15 cellular contexts compared by ENCODE assay signal in the genomic region with DNA sequence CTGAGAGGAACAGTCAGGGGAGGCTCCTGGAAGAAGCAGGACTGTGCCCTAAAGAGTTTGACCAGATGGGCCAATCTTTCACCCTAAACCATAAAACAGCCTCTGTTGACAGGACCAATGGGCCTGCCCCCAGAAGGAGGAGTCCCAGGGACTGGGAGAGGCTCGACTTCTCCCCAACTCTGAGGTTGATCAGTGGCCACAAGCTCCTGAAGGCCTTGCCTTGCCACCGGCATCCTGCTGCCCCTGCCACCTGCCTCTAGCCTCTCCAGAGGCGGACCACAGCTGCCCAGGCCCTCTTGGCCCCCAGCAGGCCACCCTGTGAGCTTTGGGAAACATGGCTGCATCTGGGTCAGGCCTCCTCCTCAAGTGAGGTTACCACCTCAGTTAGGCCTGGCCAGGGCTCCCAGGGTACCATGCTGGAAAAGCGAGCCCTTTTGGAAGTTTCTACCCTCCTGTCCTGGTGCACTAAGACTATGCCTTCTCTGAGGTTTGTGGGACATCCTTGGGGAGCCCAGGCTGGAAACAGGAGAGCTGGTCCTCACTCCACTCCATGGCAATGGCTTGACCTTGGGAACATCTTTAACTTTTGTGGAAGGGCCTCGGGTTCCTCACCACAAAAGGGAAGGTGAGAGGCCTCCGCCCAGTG. TPM values are rescaled to one million over a fixed set of nuclear protein-coding genes. Genes with fewer than 3 reads are reported as not detected.
DNase-seq lines count a peak whose midpoint lies in the region; ATAC-seq, FAIRE-seq and TF ChIP-seq lines count a peak whose summit lies in the region.
"Had no signal": no experiment of that assay in that cellular context is flagged by ENCODE, and none has a peak within 500 bp of the region (broad histone marks: within the 10 kb centered on the region; RNA-seq: fewer than 3 reads in every experiment).

No MANE protein-coding gene starts in this region.

- TF ChIP-seq POLR2A in body of pancreas (IDR thresholded peaks at IDR 0.05), result no peak

- peak; percentile 3 for DNase-seq in activated naive CD4-positive, alpha-beta T cell treated with anti-CD3 and anti-CD28 coated beads for 36 hours
- no peak for DNase-seq in activated naive CD4-positive, alpha-beta T cell (lab: John Stamatoyannopoulos, UW)
- DNase-seq in body of pancreas, result peak in 3 of 4 donors; percentile 2 to 8 (median 6)
- peak; percentile 48 for DNase-seq in type B pancreatic cell (ENCODE audit: extremely low spot score, unreplicated experiment)
- no peak for DNase-seq in D721Med (ENCODE audit: insufficient read length, low spot score)
- no peak for DNase-seq in NCI-H1092 (lab: John Stamatoyannopoulos, UW)
- DNase-seq: left cardiac atrium; NCI-H1694; nephron progenitor cell; stimulated activated CD4-positive, alpha-beta T cell treated with anti-CD3 and anti-CD28 coated beads, Interleukin-2, amount 100 ng/mL, for 48 hours had no signal

- TF ChIP-seq CTCF in body of pancreas (IDR thresholded peaks at IDR 0.05) (no peak), type B pancreatic cell (conservative IDR thresholded peaks at IDR 0.05) (no peak), D721Med (IDR thresholded peaks at IDR 0.05; ENCODE audit: insufficient read depth, missing control alignments) (no peak)

- ATAC-seq in body of pancreas (no peak), GM21360 (IDR thresholded peaks at IDR 0.05; ENCODE audit: unreplicated experiment) (no peak)
- ATAC-seq: left cardiac atrium had no signal

- H3K27ac ChIP-seq in body of pancreas, result no peak overlapping the region
- H3K27ac ChIP-seq in mucosa of rectum (ENCODE audit: low read depth in 2 of 2, low read length in 2 of 2), result peak overlapping the region; percentile 92 to 99

- no peaks in the 10 kb centered on the region for H3K9me3 Mint-ChIP-seq in activated naive CD4-positive, alpha-beta T cell treated with anti-CD3 and anti-CD28 coated beads for 36 hours
- H3K9me3 Mint-ChIP-seq in type B pancreatic cell, result no peaks in the 10 kb centered on the region
- H3K9me3 Mint-ChIP-seq: nephron progenitor cell had no signal

- peaks cover 11% of the 10 kb centered on the region for H3K27me3 Mint-ChIP-seq in activated naive CD4-positive, alpha-beta T cell treated with anti-CD3 and anti-CD28 coated beads for 36 hours (ENCODE audit: low read depth)
- H3K27me3 Mint-ChIP-seq in type B pancreatic cell, result peaks cover 60% of the 10 kb centered on the region

- H3K4me1 ChIP-seq in body of pancreas (peaks cover 31% of the 10 kb centered on the region), mucosa of rectum (ENCODE audit: control insufficient read depth in 2 of 2, insufficient read depth in 2 of 2, low read length in 2 of 2) (peaks cover 61 to 81% of the 10 kb centered on the region in 2 donors)

- H3K4me3 Mint-ChIP-seq in activated naive CD4-positive, alpha-beta T cell treated with anti-CD3 and anti-CD28 coated beads for 36 hours, result no peak overlapping the region
- H3K4me3 Mint-ChIP-seq in type B pancreatic cell, result no peak overlapping the region
- H3K4me3 Mint-ChIP-seq: nephron progenitor cell had no signal

- no peak overlapping the region for H3K4me3 ChIP-seq in body of pancreas
- H3K4me3 ChIP-seq in mucosa of rectum (ENCODE audit: low read length in 2 of 2), result peak overlapping the region; percentile 47 to 57

- FAIRE-seq in D721Med (lab: Jason Lieb, UNC), result no peak
- FAIRE-seq: H54 had no signal

- H3K36me3 ChIP-seq in body of pancreas (replicated peaks in 1 of 2; ENCODE audit: insufficient read depth in 1 of 2, low read depth in 2 of 2) (no peaks in the 10 kb centered on the region), mucosa of rectum (ENCODE audit: control insufficient read depth in 2 of 2, insufficient read depth in 2 of 2, low read length in 2 of 2) (no peaks in the 10 kb centered on the region)

- intact Hi-C loops in activated naive CD4-positive, alpha-beta T cell treated with anti-CD3 and anti-CD28 coated beads for 36 hours (cut with micrococcal nuclease), result no loop called here
- intact Hi-C loops in body of pancreas (cut with DNase I), result no loop called here

- peaks cover 57% of the 10 kb centered on the region for H3K4me1 Mint-ChIP-seq in activated naive CD4-positive, alpha-beta T cell treated with anti-CD3 and anti-CD28 coated beads for 36 hours (ENCODE audit: low read depth)
- H3K4me1 Mint-ChIP-seq in type B pancreatic cell (ENCODE audit: unreplicated experiment), result peaks cover 7% of the 10 kb centered on the region

- H3K27me3 ChIP-seq in body of pancreas (peaks cover 0 to 4% of the 10 kb centered on the region in 2 donors), mucosa of rectum (ENCODE audit: control insufficient read depth in 2 of 2, insufficient read depth in 2 of 2, low read length in 2 of 2) (peaks cover 13 to 14% of the 10 kb centered on the region in 2 donors)

- 89 to 91% methylated on average over 3 to 6 of the region's 6 CpGs for WGBS in body of pancreas, 2 donors

- H3K9me3 ChIP-seq in body of pancreas (no peaks in the 10 kb centered on the region), mucosa of rectum (ENCODE audit: control insufficient read depth in 2 of 2, low read length in 2 of 2) (no peaks in the 10 kb centered on the region)

- CTCF ChIA-PET in activated naive CD4-positive, alpha-beta T cell treated with anti-CD3 and anti-CD28 coated beads for 36 hours (lab: Charles Lee), result interaction anchor here (1.1 to 6.4 kb wide), 2 partner anchors 9 to 36 kb away, joined by 4 to 201 read pairs; no protein-coding TSS in a partner anchor

- H3K36me3 Mint-ChIP-seq in activated naive CD4-positive, alpha-beta T cell treated with anti-CD3 and anti-CD28 coated beads for 36 hours (ENCODE audit: low read depth), result no peaks in the 10 kb centered on the region
- no peaks in the 10 kb centered on the region for H3K36me3 Mint-ChIP-seq in type B pancreatic cell

- no peak overlapping the region for H3K27ac Mint-ChIP-seq in activated naive CD4-positive, alpha-beta T cell treated with anti-CD3 and anti-CD28 coated beads for 36 hours
- no peak overlapping the region for H3K27ac Mint-ChIP-seq in type B pancreatic cell
- H3K27ac Mint-ChIP-seq: nephron progenitor cell had no signal

- peak overlapping the region; percentile 60 to 82 for H3K9ac ChIP-seq in mucosa of rectum (ENCODE audit: low read depth in 1 of 2, low read length in 2 of 2)

RNA-seq across cellular contexts. Expression of a gene that starts 2.9 kb away (rescaled TPM):
- 1 to 10 TPM; 6.3 to 8.4 TPM for total RNA-seq in activated naive CD4-positive, alpha-beta T cell treated with anti-CD3 and anti-CD28 coated beads for 36 hours
- total RNA-seq in body of pancreas (10 to 100 TPM in 1 of 2 donors, under 1 TPM in 1; 0.99 to 10.6 TPM), type B pancreatic cell (ENCODE audit: low replicate concordance) (4.7 and 5.6 TPM in 2 replicates)
- total RNA-seq: HT1080, NCI-H460 had no signal

Comparison
In these comparisons a context has a peak if more than half of its experiments do, and no peak if none do; other contexts are left out.
1. DNase-seq: peak in activated naive CD4-positive, alpha-beta T cell treated with anti-CD3 and anti-CD28 coated beads for 36 hours (single experiment), body of pancreas (3 of 4) and type B pancreatic cell (single experiment); none in activated naive CD4-positive, alpha-beta T cell (0 of 4), D721Med (single experiment) and NCI-H1092 (single experiment).
2. H3K27ac ChIP-seq: peak in mucosa of rectum (2 of 2); none in body of pancreas (0 of 4).
3. H3K4me3 ChIP-seq: peak in mucosa of rectum (2 of 2); none in body of pancreas (0 of 2).